28 cellular contexts compared by ENCODE assay signal in the genomic region with DNA sequence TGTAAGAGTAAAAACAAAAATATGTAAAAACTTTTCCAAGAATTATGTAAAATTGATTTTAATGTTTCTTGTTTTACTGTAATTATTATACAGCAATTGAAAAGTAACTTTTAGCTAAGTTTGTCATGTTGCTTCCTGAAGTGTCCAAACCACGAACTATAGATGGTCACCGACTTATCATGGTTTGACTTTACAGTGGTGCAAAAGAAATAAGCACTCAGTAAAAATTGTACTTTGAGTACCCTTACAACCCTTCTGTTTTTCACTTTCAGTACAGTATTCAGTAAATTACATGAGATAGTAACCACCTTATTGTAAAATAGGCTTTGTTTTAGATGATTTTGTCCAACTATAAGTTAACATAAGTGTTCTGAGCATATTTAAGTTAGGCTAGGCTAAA.
"Had no signal": no experiment of that assay in that cellular context is flagged by ENCODE, and none has a peak within 500 bp of the region (broad histone marks: within the 10 kb centered on the region; RNA-seq: fewer than 3 reads in every experiment).

No MANE protein-coding gene starts in this region.

- FAIRE-seq: small intestine had no signal

- DNase-seq: effector CD8-positive, alpha-beta T cell; endodermal cell; foreskin fibroblast; heart left ventricle; left cardiac atrium; left lung; mesenchymal stem cell; mucosa of descending colon; naive B cell; pancreas; right lobe of liver; small intestine; stimulated activated CD4-positive, alpha-beta T cell treated with anti-CD3 and anti-CD28 coated beads, Interleukin-15, amount 100 ng/mL, for 24 hours; stimulated activated CD4-positive, alpha-beta T cell treated with anti-CD3 and anti-CD28 coated beads, Interleukin-2, amount 100 ng/mL, for 48 hours; stimulated activated naive CD4-positive, alpha-beta T cell; stimulated activated naive CD8-positive, alpha-beta T cell treated with anti-CD3 and anti-CD28 coated beads, Interleukin-15, amount 100 ng/mL, for 72 hours; transverse colon; upper lobe of right lung; uterus had no signal

- H3K27me3 ChIP-seq: gastroesophageal sphincter, heart left ventricle, hepatocyte, left lung, neutrophil, pancreas, right lobe of liver, suprapubic skin, transverse colon, upper lobe of right lung, uterus had no signal

- H3K9me3 Mint-ChIP-seq: endodermal cell; mesothelial cell of epicardium; naive B cell; natural killer cell treated with Interleukin-12 subunit alpha and Interleukin-12 subunit beta and Interleukin-15 and Interleukin-18, amount 100 ng/mL, for 72 hours; neural crest cell; stimulated activated naive CD8-positive, alpha-beta T cell treated with anti-CD3 and anti-CD28 coated beads, Interleukin-15, amount 100 ng/mL, for 72 hours had no signal

- H3K27ac ChIP-seq: epithelial cell of prostate, gastroesophageal sphincter, heart left ventricle, hepatocyte, left lung, neutrophil, pancreas, right lobe of liver, suprapubic skin, transverse colon, upper lobe of right lung, uterus had no signal

- H3K27ac Mint-ChIP-seq: endodermal cell; mesothelial cell of epicardium; naive B cell; natural killer cell treated with Interleukin-12 subunit alpha and Interleukin-12 subunit beta and Interleukin-15 and Interleukin-18, amount 100 ng/mL, for 72 hours; progenitor cell of endocrine pancreas; stimulated activated naive CD8-positive, alpha-beta T cell treated with anti-CD3 and anti-CD28 coated beads, Interleukin-15, amount 100 ng/mL, for 72 hours had no signal

- H3K27me3 Mint-ChIP-seq: naive B cell; progenitor cell of endocrine pancreas; stimulated activated naive CD8-positive, alpha-beta T cell treated with anti-CD3 and anti-CD28 coated beads, Interleukin-15, amount 100 ng/mL, for 72 hours had no signal

- H3K4me1 Mint-ChIP-seq: mesothelial cell of epicardium; naive B cell; stimulated activated naive CD8-positive, alpha-beta T cell treated with anti-CD3 and anti-CD28 coated beads, Interleukin-15, amount 100 ng/mL, for 72 hours had no signal

- H3K4me1 ChIP-seq: gastroesophageal sphincter, heart left ventricle, left lung, pancreas, right lobe of liver, suprapubic skin, transverse colon, upper lobe of right lung, uterus had no signal

- H3K36me3 Mint-ChIP-seq: naive B cell; natural killer cell treated with Interleukin-12 subunit alpha and Interleukin-12 subunit beta and Interleukin-15 and Interleukin-18, amount 100 ng/mL, for 72 hours had no signal

- H3K36me3 ChIP-seq: neutrophil, right lobe of liver, transverse colon had no signal

- H3K4me2 ChIP-seq: hepatocyte had no signal

- H3K79me2 ChIP-seq: hepatocyte had no signal

- H3K4me3 ChIP-seq: gastroesophageal sphincter, heart left ventricle, hepatocyte, left lung, mucosa of descending colon, pancreas, right lobe of liver, suprapubic skin, transverse colon, upper lobe of right lung, uterus had no signal

- H2AFZ ChIP-seq: hepatocyte had no signal

- H3K4me3 Mint-ChIP-seq: endodermal cell; mesothelial cell of epicardium; naive B cell; natural killer cell treated with Interleukin-12 subunit alpha and Interleukin-12 subunit beta and Interleukin-15 and Interleukin-18, amount 100 ng/mL, for 72 hours; neural crest cell; stimulated activated naive CD8-positive, alpha-beta T cell treated with anti-CD3 and anti-CD28 coated beads, Interleukin-15, amount 100 ng/mL, for 72 hours had no signal

- H3K9me3 ChIP-seq: gastroesophageal sphincter, heart left ventricle, left lung, mucosa of descending colon, neutrophil, pancreas, right lobe of liver, suprapubic skin, transverse colon, upper lobe of right lung, uterus had no signal
